Comparison of ENCODE assay signal across 1 cellular context in genomic region chr3:42880183-42880582, GRCh38.
TF ChIP-seq lines count a peak whose summit lies in the region.

No MANE protein-coding gene starts in this region.

TF ChIP-seq in SK-N-SH, 30 proteins besides CTCF, POLR2A, EP300 and RAD21 (continued from another document):
- TF ChIP-seq USF2 (IDR thresholded peaks at IDR 0.05; ENCODE audit: borderline replicate concordance, low read depth, low read length) (no peak), FOXM1 (IDR thresholded peaks at IDR 0.05; ENCODE audit: low read depth) (no peak), MEF2A (IDR thresholded peaks at IDR 0.05; ENCODE audit: borderline replicate concordance, low read depth) (no peak), TAF1 (IDR thresholded peaks at IDR 0.05; ENCODE audit: borderline replicate concordance, low read depth, low read length) (no peak), GATA2 (CRISPR knock-in tag; IDR thresholded peaks at IDR 0.05) (no peak), IRF3 (IDR thresholded peaks at IDR 0.05; ENCODE audit: low read depth, low read length) (no peak), SIN3A (IDR thresholded peaks at IDR 0.05; ENCODE audit: borderline replicate concordance, low read depth, low read length) (no peak), RXRA (IDR thresholded peaks at IDR 0.05; ENCODE audit: borderline replicate concordance, low read depth) (no peak), TCF12 (IDR thresholded peaks at IDR 0.05) (no peak), JUND (IDR thresholded peaks at IDR 0.05) (no peak), GABPA (IDR thresholded peaks at IDR 0.05; ENCODE audit: low read depth) (no peak), NFIC (IDR thresholded peaks at IDR 0.05; ENCODE audit: borderline replicate concordance) (no peak), RCOR1 (IDR thresholded peaks at IDR 0.05; ENCODE audit: low read length) (no peak)
